ENCODE assay signal across 31 cellular contexts in genomic region chr2:70709275-70709674, GRCh38. TPM values are rescaled to one million over a fixed set of nuclear protein-coding genes. Genes with fewer than 3 reads are reported as not detected.
DNase-seq lines count a peak whose midpoint lies in the region; ATAC-seq and TF ChIP-seq lines count a peak whose summit lies in the region.
"Had no signal": no experiment of that assay in that cellular context is flagged by ENCODE, and none has a peak within 500 bp of the region (broad histone marks: within the 10 kb centered on the region; RNA-seq: fewer than 3 reads in every experiment).

No MANE protein-coding gene starts in this region.

- peak overlapping the region; percentile 29 for H3K27ac Mint-ChIP-seq in activated T-cell treated with anti-CD3 and anti-CD28 coated beads, Interleukin-2, amount 50 U/mL, for 24 hours
- H3K27ac Mint-ChIP-seq: effector memory CD8-positive, alpha-beta T cell; progenitor cell of endocrine pancreas had no signal

- no peaks in the 10 kb centered on the region for H3K4me1 ChIP-seq in gastrocnemius medialis
- H3K4me1 ChIP-seq: BE2C, foreskin keratinocyte, stomach, thyroid gland had no signal

- no peaks in the 10 kb centered on the region for H3K36me3 ChIP-seq in MG63
- no peaks in the 10 kb centered on the region for H3K36me3 ChIP-seq in gastrocnemius medialis
- H3K36me3 ChIP-seq: BE2C, neutrophil, stomach, thyroid gland had no signal

- H3K9me3 Mint-ChIP-seq in activated T-cell treated with anti-CD3 and anti-CD28 coated beads, Interleukin-2, amount 50 U/mL, for 24 hours = no peaks in the 10 kb centered on the region
- H3K9me3 Mint-ChIP-seq in activated T-cell treated with anti-CD3 and anti-CD28 coated beads, Interleukin-2, amount 50 U/mL, for 4 hours = no peaks in the 10 kb centered on the region
- H3K9me3 Mint-ChIP-seq: effector memory CD8-positive, alpha-beta T cell had no signal

- H3K36me3 Mint-ChIP-seq in activated T-cell treated with anti-CD3 and anti-CD28 coated beads, Interleukin-2, amount 50 U/mL, for 24 hours (ENCODE audit: low read depth) = peaks cover 5% of the 10 kb centered on the region
- no peaks in the 10 kb centered on the region for H3K36me3 Mint-ChIP-seq in activated T-cell treated with anti-CD3 and anti-CD28 coated beads, Interleukin-2, amount 50 U/mL, for 4 hours (ENCODE audit: insufficient read depth)

- H3K27ac ChIP-seq in gastrocnemius medialis = no peak overlapping the region
- H3K27ac ChIP-seq: foreskin keratinocyte, neutrophil, stomach, thyroid gland had no signal

- H3K4me3 ChIP-seq in MG63 = no peak overlapping the region
- H3K4me3 ChIP-seq in fibroblast of pulmonary artery (replicated peaks; ENCODE audit: low read depth, low read length) = no peak overlapping the region
- H3K4me3 ChIP-seq in gastrocnemius medialis = no peak overlapping the region
- H3K4me3 ChIP-seq: stomach, thyroid gland had no signal

- H3K27me3 Mint-ChIP-seq in activated T-cell treated with anti-CD3 and anti-CD28 coated beads, Interleukin-2, amount 50 U/mL, for 24 hours = no peaks in the 10 kb centered on the region
- H3K27me3 Mint-ChIP-seq in activated T-cell treated with anti-CD3 and anti-CD28 coated beads, Interleukin-2, amount 50 U/mL, for 4 hours (ENCODE audit: low read depth) = peaks cover 2% of the 10 kb centered on the region

- DNase-seq in activated T-cell treated with anti-CD3 and anti-CD28 coated beads, Interleukin-2, amount 50 U/mL, for 24 hours = no peak
- no peak for DNase-seq in activated T-cell treated with anti-CD3 and anti-CD28 coated beads, Interleukin-2, amount 50 U/mL, for 4 hours
- peak; percentile 21 for DNase-seq in MG63
- peak; percentile 33 for DNase-seq in fibroblast of pulmonary artery (ENCODE audit: low read depth)
- DNase-seq in stimulated activated naive CD8-positive, alpha-beta T cell treated with anti-CD3 and anti-CD28 coated beads, Interleukin-15, Interleukin-2, amounts not matched to agents 100 U/mL and 50 U/mL, for 24 hours = no peak
- DNase-seq in gastrocnemius medialis = no peak
- DNase-seq in NCI-H2029 treated with DMSO at 0.1 percent for 48 hours (lab: John Stamatoyannopoulos, UW) = no peak
- DNase-seq: activated CD4-positive, alpha-beta T cell treated with anti-CD3 and anti-CD28 coated beads for 1 hour; activated naive CD4-positive, alpha-beta T cell treated with anti-CD3 and anti-CD28 coated beads, Interleukin-2, amount 50 U/mL, for 16 hours; anterior cingulate cortex; BE2C; cortex of kidney; effector memory CD8-positive, alpha-beta T cell; foreskin keratinocyte; hippocampal formation; KG1; mesenchymal stem cell; NCI-H1417 treated with DMSO at 0.1 percent for 48 hours; NCI-H2081 treated with DMSO at 0.1 percent for 48 hours; NCI-H345; NCI-H774; RPMI8226; stimulated activated CD4-positive, alpha-beta T cell treated with anti-CD3 and anti-CD28 coated beads, Interleukin-4, amount 100 ng/mL, for 4 hours; stomach had no signal

- no peak for ATAC-seq in activated T-cell treated with anti-CD3 and anti-CD28 coated beads, Interleukin-2, amount 50 U/mL, for 4 hours
- ATAC-seq in stimulated activated naive CD8-positive, alpha-beta T cell treated with anti-CD3 and anti-CD28 coated beads, Interleukin-15, Interleukin-2, amounts not matched to agents 100 U/mL and 50 U/mL, for 24 hours = peak; percentile 58
- ATAC-seq in gastrocnemius medialis = no peak
- no peak for ATAC-seq in HG03175 (IDR thresholded peaks at IDR 0.05; ENCODE audit: unreplicated experiment)
- ATAC-seq: effector memory CD8-positive, alpha-beta T cell; foreskin keratinocyte; left lobe of liver; sciatic nerve had no signal

- no peak overlapping the region for H3K4me3 Mint-ChIP-seq in activated T-cell treated with anti-CD3 and anti-CD28 coated beads, Interleukin-2, amount 50 U/mL, for 24 hours
- no peak overlapping the region for H3K4me3 Mint-ChIP-seq in activated T-cell treated with anti-CD3 and anti-CD28 coated beads, Interleukin-2, amount 50 U/mL, for 4 hours
- H3K4me3 Mint-ChIP-seq: effector memory CD8-positive, alpha-beta T cell had no signal

- no peak for TF ChIP-seq POLR2A in gastrocnemius medialis (IDR thresholded peaks at IDR 0.05)

- H3K27me3 ChIP-seq in MG63 = no peaks in the 10 kb centered on the region
- H3K27me3 ChIP-seq in gastrocnemius medialis = no peaks in the 10 kb centered on the region
- H3K27me3 ChIP-seq: BE2C, neutrophil, stomach, thyroid gland had no signal

- in situ Hi-C loops in gastrocnemius medialis (cut with MboI; ENCODE audit: low sequenced_read_pairs in 4 of 4) = no loop called here

- H3K9me3 ChIP-seq in MG63 (no peaks in the 10 kb centered on the region), gastrocnemius medialis (no peaks in the 10 kb centered on the region)
- H3K9me3 ChIP-seq: BE2C, neutrophil, stomach, thyroid gland had no signal

- intact Hi-C loops in gastrocnemius medialis (cut with DNase I; ENCODE audit: low total_unique reads) = no loop called here

- H3K4me1 Mint-ChIP-seq in activated T-cell treated with anti-CD3 and anti-CD28 coated beads, Interleukin-2, amount 50 U/mL, for 24 hours (ENCODE audit: low read depth) = peaks cover 5% of the 10 kb centered on the region
- H3K4me1 Mint-ChIP-seq in activated T-cell treated with anti-CD3 and anti-CD28 coated beads, Interleukin-2, amount 50 U/mL, for 4 hours (ENCODE audit: low read depth) = no peaks in the 10 kb centered on the region

- TF ChIP-seq CTCF in fibroblast of pulmonary artery (IDR thresholded peaks at IDR 0.05; ENCODE audit: low read length, missing control alignments) = no peak
- TF ChIP-seq CTCF in gastrocnemius medialis (IDR thresholded peaks at IDR 0.05 in 4 of 5, conservative IDR thresholded peaks at IDR 0.05 in 1 of 5) = no peak

RNA-seq across cellular contexts. Expression of gene ADD2, which starts 58.7 kb away (rescaled TPM):
- 10 to 100 TPM in 1 of 3 donors, 1 to 10 TPM in 2; 4.8 to 13.7 (median 8.0) TPM for total RNA-seq in activated T-cell treated with anti-CD3 and anti-CD28 coated beads, Interleukin-2, amount 50 U/mL, for 4 hours
- 3.4 and 13.3 TPM in 2 replicates for total RNA-seq in MG63 (2014; rRNA removed; shearing (Covaris generic); ENCODE audit: low replicate concordance)
- under 1 TPM; 0.20 to 0.75 (median 0.48) TPM for total RNA-seq in gastrocnemius medialis
- total RNA-seq: myocyte had no signal

Comparison
In these comparisons a context has a peak if more than half of its experiments do, and no peak if none do; other contexts are left out.
1. DNase-seq: peak in MG63 (single experiment) and fibroblast of pulmonary artery (single experiment); none in activated T-cell treated with anti-CD3 and anti-CD28 coated beads, Interleukin-2, amount 50 U/mL, for 24 hours (single experiment), activated T-cell treated with anti-CD3 and anti-CD28 coated beads, Interleukin-2, amount 50 U/mL, for 4 hours (single experiment), stimulated activated naive CD8-positive, alpha-beta T cell treated with anti-CD3 and anti-CD28 coated beads, Interleukin-15, Interleukin-2, amounts not matched to agents 100 U/mL and 50 U/mL, for 24 hours (single experiment), gastrocnemius medialis (0 of 2) and NCI-H2029 treated with DMSO at 0.1 percent for 48 hours (single experiment).